Comparison of ENCODE assay signal across 26 cellular contexts in genomic region chr1:31517301-31517700, GRCh38. TPM values are rescaled to one million over a fixed set of nuclear protein-coding genes. Genes with fewer than 3 reads are reported as not detected.
A peak's percentile ranks its signal among the peaks of the same experiment; 100 is the strongest.
DNase-seq lines count a peak whose midpoint lies in the region; ATAC-seq, FAIRE-seq and TF ChIP-seq lines count a peak whose summit lies in the region.
"Had no signal": no experiment of that assay in that cellular context is flagged by ENCODE, and none has a peak within 500 bp of the region (broad histone marks: within the 10 kb centered on the region; RNA-seq: fewer than 3 reads in every experiment).

No MANE protein-coding gene starts in this region.

- TF ChIP-seq RAD21 in HepG2 (CRISPR knock-in tag; IDR thresholded peaks at IDR 0.05) (no peak), H1 (IDR thresholded peaks at IDR 0.05 in 1 of 2, conservative IDR thresholded peaks at IDR 0.05 in 1 of 2; ENCODE audit: low read depth in 2 of 2, low read length in 2 of 2) (peak in 1 of 2 experiments; percentile 12; a peak in 1 of 4 replicates)

- no peak overlapping the region for H4K5ac ChIP-seq in H1 (ENCODE audit: insufficient read length, low read depth, low read length)

- no peak overlapping the region for H2BK120ac ChIP-seq in H1 (replicated peaks; ENCODE audit: low read depth, low read length)

- no peak overlapping the region for H3K4me3 ChIP-seq in HepG2 (replicated peaks in 1 of 3; ENCODE audit: insufficient read depth in 1 of 3, low read depth in 2 of 3, low read length in 3 of 3)
- H3K4me3 ChIP-seq in right lobe of liver: no peak overlapping the region
- no peak overlapping the region for H3K4me3 ChIP-seq in Loucy (ENCODE audit: low read length, poor library complexity, severe bottlenecking)
- H3K4me3 ChIP-seq in H1 (ENCODE audit: extremely low read depth in 1 of 4, insufficient read depth in 2 of 4, low read depth in 3 of 4, low read length in 4 of 4): no peak overlapping the region
- H3K4me3 ChIP-seq: GM23248, Peyer's patch, SJSA1 had no signal

- TF ChIP-seq CTCF in HepG2 (CRISPR knock-in tag; IDR thresholded peaks at IDR 0.05) (peak; percentile 24; the same call in 1 of the 2 replicates), right lobe of liver (IDR thresholded peaks at IDR 0.05) (no peak), Loucy (conservative IDR thresholded peaks at IDR 0.05; ENCODE audit: low read length) (peak; percentile 42), H1 (IDR thresholded peaks at IDR 0.05; ENCODE audit: control extremely low read depth in 1 of 3, insufficient read depth in 1 of 3, low read depth in 1 of 3, low read length in 3 of 3) (peak; percentile 32 to 43 (median 42))

- H2BK20ac ChIP-seq in H1 (ENCODE audit: low read length): no peak overlapping the region

- peak overlapping the region; percentile 45; the same call in 1 of the 2 replicates for H4K8ac ChIP-seq in H1 (ENCODE audit: extremely low read depth, insufficient read depth, low read length)

- no peaks in the 10 kb centered on the region for H3K79me1 ChIP-seq in H1 (ENCODE audit: low read depth, low read length)

- intact Hi-C loops in HepG2 (cut with micrococcal nuclease; ENCODE audit: unreplicated experiment) (no loop called here), right lobe of liver (cut with DNase I) (no loop called here)

- 56% methylated on average over 3 of the region's 5 CpGs for WGBS in HepG2 (ENCODE audit: low lambda C conversion rate)
- 75% methylated on average over 3 of the region's 5 CpGs for WGBS in right lobe of liver (ENCODE audit: insufficient coverage, low coverage, low lambda C conversion rate, missing lambda C conversion rate)
- WGBS in H1 (ENCODE audit: extremely low coverage in 1 of 2, insufficient coverage in 1 of 2, insufficient read length in 1 of 2, insufficient replicate concordance in 2 of 2, low coverage in 1 of 2, low lambda C conversion rate in 2 of 2, missing lambda C conversion rate in 1 of 2), 2 experiments: 77% methylated on average over 5 of the region's 5 CpGs; no CpG with 5 or more reads in 1 of the 2 experiments

- POLR2A ChIA-PET in HepG2 (lab: Yijun Ruan, JAX): no interaction called here
- POLR2A ChIA-PET in H1 (lab: Charles Lee; ENCODE audit: partially characterized antibody): no interaction called here

- no peak overlapping the region for H3K9ac ChIP-seq in HepG2 (ENCODE audit: insufficient read depth, low read depth, low read length)
- no peak overlapping the region for H3K9ac ChIP-seq in Loucy (ENCODE audit: low read depth, low read length, poor library complexity, severe bottlenecking)
- H3K9ac ChIP-seq in H1 (replicated peaks in 1 of 4; ENCODE audit: extremely low read depth in 1 of 4, low read depth in 3 of 4, low read length in 3 of 4): no peak overlapping the region
- H3K9ac ChIP-seq: GM23248 had no signal

- no peak overlapping the region for H2BK5ac ChIP-seq in H1 (ENCODE audit: low read depth, low read length)

- H3K9me3 ChIP-seq in HepG2 (ENCODE audit: low read length) (no peaks in the 10 kb centered on the region), right lobe of liver (no peaks in the 10 kb centered on the region), Loucy (ENCODE audit: insufficient read depth, low read depth, low read length) (peaks cover 11% of the 10 kb centered on the region; the same call in 1 of the 2 replicates), H1 (ENCODE audit: insufficient read depth in 2 of 2, low read depth in 1 of 2, low read length in 1 of 2) (no peaks in the 10 kb centered on the region)
- H3K9me3 ChIP-seq: SJSA1 had no signal

- H3K23ac ChIP-seq in H1 (ENCODE audit: insufficient read length): no peak overlapping the region

- ATAC-seq in HepG2 (no peak), right lobe of liver (no peak), GM18498 (IDR thresholded peaks at IDR 0.05; ENCODE audit: unreplicated experiment) (no peak), HG03342 (IDR thresholded peaks at IDR 0.05; ENCODE audit: unreplicated experiment) (no peak)
- ATAC-seq: CD8-positive, alpha-beta T cell had no signal

- TF ChIP-seq EP300 in HepG2 (IDR thresholded peaks at IDR 0.05; ENCODE audit: low read depth in 2 of 2, low read length in 2 of 2) (no peak), HepG2 (CRISPR knock-in tag; IDR thresholded peaks at IDR 0.05; ENCODE audit: borderline replicate concordance) (no peak), H1 (IDR thresholded peaks at IDR 0.05; ENCODE audit: borderline replicate concordance in 1 of 2, low read depth in 2 of 2, low read length in 2 of 2) (no peak)

- FAIRE-seq in HepG2 (lab: Jason Lieb, UNC) (no peak), H1 (lab: Jason Lieb, UNC) (no peak)

- H3F3A ChIP-seq in Loucy (ENCODE audit: low read depth): no peaks in the 10 kb centered on the region

- H3K27ac ChIP-seq in HepG2 (ENCODE audit: extremely low read length, insufficient read depth, low read length): no peak overlapping the region
- no peak overlapping the region for H3K27ac ChIP-seq in right lobe of liver
- H3K27ac ChIP-seq in H1 (ENCODE audit: low read depth, low read length): no peak overlapping the region
- H3K27ac ChIP-seq: GM23248, Peyer's patch, SJSA1 had no signal

- H3K36me3 ChIP-seq in HepG2 (replicated peaks in 1 of 2; ENCODE audit: control insufficient read depth in 1 of 2, insufficient read depth in 2 of 2, low read length in 2 of 2) (no peaks in the 10 kb centered on the region), right lobe of liver (no peaks in the 10 kb centered on the region), Loucy (ENCODE audit: insufficient read depth, low read length) (peaks cover 5% of the 10 kb centered on the region; the same call in 1 of the 2 replicates), H1 (ENCODE audit: control insufficient read depth in 2 of 4, insufficient read depth in 4 of 4, low read length in 3 of 4) (no peaks in the 10 kb centered on the region)
- H3K36me3 ChIP-seq: Peyer's patch, SJSA1 had no signal

- H3K79me2 ChIP-seq in HepG2 (ENCODE audit: insufficient read depth, low read length) (no peaks in the 10 kb centered on the region), Loucy (ENCODE audit: insufficient read depth, low read length) (peaks cover 18% of the 10 kb centered on the region; the same call in 1 of the 2 replicates), H1 (ENCODE audit: control insufficient read depth in 1 of 2, insufficient read depth in 2 of 2, low read length in 2 of 2) (no peaks in the 10 kb centered on the region)

- no peaks in the 10 kb centered on the region for H3K27me3 ChIP-seq in HepG2 (ENCODE audit: control insufficient read depth in 1 of 2, insufficient read depth in 2 of 2, low read length in 2 of 2)
- H3K27me3 ChIP-seq in right lobe of liver: no peaks in the 10 kb centered on the region
- no peaks in the 10 kb centered on the region for H3K27me3 ChIP-seq in Loucy (ENCODE audit: insufficient read depth, low read length, poor library complexity, severe bottlenecking)
- no peaks in the 10 kb centered on the region; a peak in 1 of 7 replicates for H3K27me3 ChIP-seq in H1 (replicated peaks in 1 of 4; ENCODE audit: control insufficient read depth in 3 of 4, extremely low read depth in 1 of 4, insufficient read depth in 3 of 4, low read length in 3 of 4)
- H3K27me3 ChIP-seq: Peyer's patch, SJSA1 had no signal

- H3K4me2 ChIP-seq in HepG2 (ENCODE audit: low read depth, low read length) (no peak overlapping the region), Loucy (ENCODE audit: low read depth, low read length, poor library complexity, severe bottlenecking) (no peak overlapping the region), H1 (ENCODE audit: insufficient read depth in 1 of 2, low read depth in 2 of 2, low read length in 2 of 2) (no peak overlapping the region)

- BruUV-seq in HepG2 (replicated peaks; lab: Mats Ljungman, UMichigan): no TSS peak

- CTCF ChIA-PET in HepG2 (lab: Yijun Ruan, JAX; ENCODE audit: low intra/inter-chr PET ratio, low total read pairs): no interaction called here
- CTCF ChIA-PET in H1 (lab: Charles Lee; ENCODE audit: partially characterized antibody): interaction anchor here (0.6 to 3.3 kb wide), 8 partner anchors 9 to 348 kb away, joined by 3 to 7 read pairs (median 4); no protein-coding TSS in a partner anchor

- no peak overlapping the region for H2AK5ac ChIP-seq in H1 (ENCODE audit: low read depth, low read length)

- H3K56ac ChIP-seq in H1 (replicated peaks; ENCODE audit: insufficient read length, low read depth, low read length): no peak overlapping the region

- H3K4me1 ChIP-seq in HepG2 (ENCODE audit: insufficient read depth, low read length) (peaks cover 49% of the 10 kb centered on the region), right lobe of liver (peaks cover 0 to 19% (median 4%) of the 10 kb centered on the region in 4 donors), Loucy (ENCODE audit: insufficient read depth, low read length, poor library complexity, severe bottlenecking) (no peaks in the 10 kb centered on the region), H1 (replicated peaks in 1 of 4; ENCODE audit: control insufficient read depth in 3 of 4, insufficient read depth in 4 of 4, low read length in 3 of 4) (no peaks in the 10 kb centered on the region)
- H3K4me1 ChIP-seq: Peyer's patch had no signal

- H3K4ac ChIP-seq in H1 (replicated peaks; ENCODE audit: insufficient read length, low read depth, low read length): no peak overlapping the region

- no peak overlapping the region; the same call in 1 of the 2 replicates for H3K18ac ChIP-seq in H1 (ENCODE audit: extremely low read depth, low read length)

- in situ Hi-C loops in HepG2 (cut with HindIII; ENCODE audit: extremely low pct_ligation_motif_present, low pct_unique_long_range_greater_than_20kb): no loop called here

- no peak overlapping the region; the same call in 1 of the 2 replicates for H2BK12ac ChIP-seq in H1 (ENCODE audit: low read depth, low read length)

- no peak for DNase-seq in HepG2 (ENCODE audit: low spot score)
- no peak for DNase-seq in right lobe of liver
- DNase-seq in H1 (ENCODE audit: low read depth in 1 of 2, low spot score in 2 of 2): no peak
- no peak for DNase-seq in SIG-M5 (lab: John Stamatoyannopoulos, UW)
- no peak for DNase-seq in activated CD4-positive, alpha-beta T cell treated with anti-CD3 and anti-CD28 coated beads, Interleukin-2, amount 50 U/mL, for 1 hour
- DNase-seq: 8988T, AML-193, C1 segment of cervical spinal cord, Calu3, EL, GF-D8, GM23248, KBM-7, NCI-H1092 treated with DMSO at 0.1 percent for 48 hours, NCI-H1436 treated with DMSO at 0.1 percent for 48 hours, NCI-H2029, NCI-H2227 treated with DMSO at 0.1 percent for 48 hours, NCI-H510A, NCI-H774, Peyer's patch had no signal

- no peak overlapping the region for H2AFZ ChIP-seq in HepG2 (ENCODE audit: low read length)
- no peak overlapping the region for H2AFZ ChIP-seq in Loucy (ENCODE audit: low read length)
- H2AFZ ChIP-seq in H1 (ENCODE audit: low read length): 0 out of 2 replicates have a peak overlapping the region, but pooled peaks have one; percentile 89
- H2AFZ ChIP-seq: GM23248 had no signal

- H4K20me1 ChIP-seq in HepG2 (ENCODE audit: insufficient read depth, low read length) (no peaks in the 10 kb centered on the region), Loucy (ENCODE audit: insufficient read depth, low read length, poor library complexity, severe bottlenecking) (no peaks in the 10 kb centered on the region), H1 (replicated peaks in 1 of 2; ENCODE audit: control insufficient read depth in 1 of 2, insufficient read depth in 2 of 2, low read length in 2 of 2) (no peaks in the 10 kb centered on the region)

- no peaks in the 10 kb centered on the region for H3K23me2 ChIP-seq in H1 (ENCODE audit: low read depth, low read length)

- no peaks in the 10 kb centered on the region for H3K9me2 ChIP-seq in Loucy (replicated peaks; ENCODE audit: low read depth, low read length)

- H4K91ac ChIP-seq in H1 (replicated peaks; ENCODE audit: insufficient read length, low read length): no peak overlapping the region

- TF ChIP-seq POLR2A in HepG2 (IDR thresholded peaks at IDR 0.05; ENCODE audit: insufficient read depth in 1 of 2, low read depth in 2 of 2, low read length in 2 of 2) (no peak), right lobe of liver (IDR thresholded peaks at IDR 0.05) (no peak), H1 (IDR thresholded peaks at IDR 0.05; ENCODE audit: control extremely low read depth in 1 of 2, low read depth in 2 of 2, low read length in 2 of 2) (no peak)

- no peak overlapping the region for H3K14ac ChIP-seq in H1 (ENCODE audit: insufficient read length)

- H2BK15ac ChIP-seq in H1 (ENCODE audit: low read length): no peak overlapping the region

RNA-seq across cellular contexts. Expression of gene TINAGL1, which starts 59.0 kb away (rescaled TPM):
- total RNA-seq in HepG2 (2016; rRNA removed; fragmentation: Illumina TruSeq; extraction: Trizol) (10.5 and 24.7 TPM in 2 replicates), right lobe of liver (10 to 100 TPM; 10.1 to 40.4 (median 30.2) TPM)
- 13.7 and 15.2 TPM in 2 replicates for total RNA-seq in HepG2 (2016; cell fraction: cytosol; rRNA removed; fragmentation: Illumina TruSeq; extraction: Trizol; ENCODE audit: low read depth)
- 9.6 and 28.4 TPM in 2 replicates for total RNA-seq in HepG2 (2016; cell fraction: insoluble cytoplasmic fraction; rRNA removed; fragmentation: Illumina TruSeq; extraction: Trizol)
- 21.8 and 22.0 TPM in 2 replicates for total RNA-seq in HepG2 (2016; cell fraction: membrane; rRNA removed; fragmentation: Illumina TruSeq; extraction: Trizol)
- total RNA-seq in HepG2 (2016; cell fraction: nucleus; rRNA removed; fragmentation: Illumina TruSeq; extraction: Trizol): 24.5 and 28.2 TPM in 2 replicates
- polyA plus RNA-seq in HepG2 (2011; rRNA removed) (76.8 and 139 TPM in 2 replicates), H1 (2011; rRNA removed) (21.7 and 24.2 TPM in 2 replicates)
- polyA plus RNA-seq in HepG2 (2011; cell fraction: cytosol; rRNA removed): 62.4 and 79.7 TPM in 2 replicates
- 185 and 206 TPM in 2 replicates for polyA plus RNA-seq in HepG2 (2011; cell fraction: nucleus; rRNA removed)
- 42.8 and 47.0 TPM in 2 replicates for polyA plus RNA-seq in HepG2 (2012)
- polyA plus RNA-seq in HepG2 (2016; cell fraction: cytosol; fragmentation: Illumina TruSeq; extraction: Trizol; ENCODE audit: low read depth): 5.5 and 6.8 TPM in 2 replicates
- polyA plus RNA-seq in HepG2 (2016; cell fraction: insoluble cytoplasmic fraction; fragmentation: Illumina TruSeq; extraction: Trizol; ENCODE audit: low read depth): 8.8 and 11.1 TPM in 2 replicates
- 10.6 and 11.6 TPM in 2 replicates for polyA plus RNA-seq in HepG2 (2016; cell fraction: membrane; fragmentation: Illumina TruSeq; extraction: Trizol; ENCODE audit: low read depth)
- polyA plus RNA-seq in HepG2 (2016; cell fraction: nucleus; fragmentation: Illumina TruSeq; extraction: Trizol; ENCODE audit: insufficient read depth, low read depth): 48.2 and 51.2 TPM in 2 replicates
- polyA minus RNA-seq in HepG2 (2011; rRNA and poly(A)+ RNA removed; ENCODE audit: low replicate concordance): 13.3 and 101 TPM in 2 replicates
- polyA minus RNA-seq in HepG2 (2011; cell fraction: cytosol; rRNA and poly(A)+ RNA removed): 27.7 and 32.7 TPM in 2 replicates
- polyA minus RNA-seq in HepG2 (2011; cell fraction: nucleus; rRNA and poly(A)+ RNA removed): 24.6 and 37.8 TPM in 2 replicates
- total RNA-seq in H1 (2021; fragmentation: NEBNext Ultra II Directional; extraction: Animal tissue kit (Norgen Biotek cat#: 25700)): 9.7 and 11.2 TPM in 2 replicates
- 14.3 TPM for polyA plus RNA-seq in H1 (2011; cell fraction: cytosol; rRNA removed)
- 25.4 TPM for polyA plus RNA-seq in H1 (2011; cell fraction: nucleus; rRNA removed)
- polyA plus RNA-seq in H1 (2012, experiment 1 of 2): 6.3 to 11.6 TPM (median 10.3 TPM) in 4 replicates
- polyA plus RNA-seq in H1 (2012, experiment 2 of 2): 12.6 TPM
- polyA plus RNA-seq in H1 (2013, experiment 1 of 2): 11.6 TPM
- polyA plus RNA-seq in H1 (2013, experiment 2 of 2): 12.2 TPM
- 10.0 and 12.2 TPM in 2 replicates for polyA minus RNA-seq in H1 (2011; rRNA and poly(A)+ RNA removed)
- polyA minus RNA-seq in H1 (2011; cell fraction: cytosol; rRNA and poly(A)+ RNA removed): 7.3 TPM
- polyA minus RNA-seq in H1 (2011; cell fraction: nucleus; rRNA and poly(A)+ RNA removed): 12.3 TPM
- total RNA-seq: CD8-positive, alpha-beta T cell; T-helper 1 cell treated with Interleukin-12 subunit alpha and Interleukin-12 subunit beta and Interleukin-4 antibody, amounts not matched to agents 30 ng/mL and 1 ng/mL, for 36 hours had no signal

Comparison
In these comparisons a context has a peak if more than half of its experiments do, and no peak if none do; other contexts are left out.
1. CTCF ChIP-seq: peak in HepG2 (single experiment), Loucy (single experiment) and H1 (3 of 3); none in right lobe of liver (0 of 4).
2. Of the 41 proteins assayed by ChIP-seq in both HepG2 and H1: peak only in HepG2: none; only in H1: none; in both: CTCF; in neither: 39; mixed calls (peak in some experiments, not most) for 1.